Comparison of ENCODE assay signal across 15 cellular contexts in the genomic region with DNA sequence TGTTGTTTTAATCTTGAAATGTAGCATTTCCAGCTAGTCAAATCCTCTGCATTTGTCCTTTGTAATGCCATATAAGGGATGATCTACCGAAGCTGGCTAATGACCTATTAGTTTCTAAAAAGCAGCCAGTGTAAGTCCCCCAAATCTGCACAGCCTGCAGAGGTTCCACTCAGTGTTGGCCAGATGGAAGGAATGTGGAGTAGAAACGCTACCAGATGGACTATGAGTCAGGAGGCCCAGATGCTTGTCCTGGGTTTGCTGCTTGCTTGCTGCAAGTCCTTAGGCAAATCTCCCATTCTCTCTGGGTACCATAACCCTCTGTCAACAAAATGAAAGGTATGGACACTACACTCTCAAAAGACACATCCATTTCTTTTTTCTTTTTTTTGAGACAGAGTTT.
DNase-seq lines count a peak whose midpoint lies in the region; ATAC-seq and TF ChIP-seq lines count a peak whose summit lies in the region.
"Had no signal": no experiment of that assay in that cellular context is flagged by ENCODE, and none has a peak within 500 bp of the region (broad histone marks: within the 10 kb centered on the region; RNA-seq: fewer than 3 reads in every experiment).

No MANE protein-coding gene starts in this region.

- H3K36me3 Mint-ChIP-seq in glutamatergic neuron (ENCODE audit: unreplicated experiment), result no peaks in the 10 kb centered on the region
- H3K36me3 Mint-ChIP-seq: activated naive CD4-positive, alpha-beta T cell treated with anti-CD3 and anti-CD28 coated beads, Interleukin-2, amount 10 ng/mL, durations not matched to agents 7 days and 5 days had no signal

- peaks cover 34% of the 10 kb centered on the region for H3K4me1 Mint-ChIP-seq in glutamatergic neuron (ENCODE audit: low read depth, unreplicated experiment)

- H3K27me3 Mint-ChIP-seq in glutamatergic neuron (ENCODE audit: unreplicated experiment), result peaks cover 4% of the 10 kb centered on the region
- H3K27me3 Mint-ChIP-seq: activated naive CD4-positive, alpha-beta T cell treated with anti-CD3 and anti-CD28 coated beads, Interleukin-2, amount 10 ng/mL, durations not matched to agents 7 days and 5 days had no signal

- no peak overlapping the region for H3K4me3 ChIP-seq in astrocyte of the cerebellum (ENCODE audit: low read depth, low read length)
- H3K4me3 ChIP-seq: gastroesophageal sphincter had no signal

- intact Hi-C loops in left cardiac atrium (cut with DNase I), result loop anchor here in 1 of 2 donors (10.0 kb wide), 1 partner anchor 695 kb away; no protein-coding TSS in a partner anchor

- peak; percentile 43 for DNase-seq in Ammon's horn (ENCODE audit: low spot score)
- DNase-seq in NCI-H1694 (lab: John Stamatoyannopoulos, UW), result peak; percentile 81
- DNase-seq in astrocyte of the cerebellum (ENCODE audit: low read depth), result peak; percentile 27
- DNase-seq in glutamatergic neuron, result peak; percentile 57
- no peak for DNase-seq in stimulated activated CD4-positive, alpha-beta T cell treated with anti-CD3 and anti-CD28 coated beads, Interleukin-12 subunit alpha, Interleukin-12 subunit beta, amount 100 ng/mL, for 4 hours
- DNase-seq in NOMO-1 (lab: John Stamatoyannopoulos, UW; ENCODE audit: unreplicated experiment in 2 of 2), result no peak
- DNase-seq in left cardiac atrium, result no peak
- no peak for DNase-seq in NCI-H774 (lab: John Stamatoyannopoulos, UW)
- DNase-seq: activated CD4-positive, alpha-beta T cell treated with anti-CD3 and anti-CD28 coated beads for 1 hour; activated naive CD4-positive, alpha-beta T cell treated with anti-CD3 and anti-CD28 coated beads, Interleukin-2, amount 10 ng/mL, durations not matched to agents 7 days and 5 days; AML-193; effector CD8-positive, alpha-beta T cell; NCI-H2029; NK-92 treated with Interleukin-12 subunit alpha and Interleukin-12 subunit beta, amount 100 ng/mL, for 24 hours had no signal

- no peak for ATAC-seq in left cardiac atrium
- ATAC-seq: gastroesophageal sphincter had no signal

- in situ Hi-C loops in astrocyte of the cerebellum (cut with HindIII; ENCODE audit: low sequenced_read_pairs), result no loop called here

- peak overlapping the region; percentile 94 for H3K27ac Mint-ChIP-seq in glutamatergic neuron (ENCODE audit: unreplicated experiment)
- H3K27ac Mint-ChIP-seq: activated naive CD4-positive, alpha-beta T cell treated with anti-CD3 and anti-CD28 coated beads, Interleukin-2, amount 10 ng/mL, durations not matched to agents 7 days and 5 days had no signal

- H3K4me3 Mint-ChIP-seq in glutamatergic neuron (ENCODE audit: unreplicated experiment), result peak overlapping the region; percentile 71
- H3K4me3 Mint-ChIP-seq: activated naive CD4-positive, alpha-beta T cell treated with anti-CD3 and anti-CD28 coated beads, Interleukin-2, amount 10 ng/mL, durations not matched to agents 7 days and 5 days had no signal

- H3K9me3 Mint-ChIP-seq in glutamatergic neuron (ENCODE audit: unreplicated experiment), result peaks cover 10% of the 10 kb centered on the region
- H3K9me3 Mint-ChIP-seq: activated naive CD4-positive, alpha-beta T cell treated with anti-CD3 and anti-CD28 coated beads, Interleukin-2, amount 10 ng/mL, durations not matched to agents 7 days and 5 days had no signal

- no peak for TF ChIP-seq CTCF in astrocyte of the cerebellum (IDR thresholded peaks at IDR 0.05; ENCODE audit: low read depth, low read length, missing control alignments)
- TF ChIP-seq CTCF in glutamatergic neuron (IDR thresholded peaks at IDR 0.05; ENCODE audit: partially characterized antibody, unreplicated experiment), result no peak

Comparison
In these comparisons a context has a peak if more than half of its experiments do, and no peak if none do; other contexts are left out.
1. DNase-seq: peak in Ammon's horn (single experiment), NCI-H1694 (single experiment), astrocyte of the cerebellum (single experiment) and glutamatergic neuron (single experiment); none in stimulated activated CD4-positive, alpha-beta T cell treated with anti-CD3 and anti-CD28 coated beads, Interleukin-12 subunit alpha, Interleukin-12 subunit beta, amount 100 ng/mL, for 4 hours (single experiment), NOMO-1 (0 of 2), left cardiac atrium (single experiment) and NCI-H774 (single experiment).